Comparison of ENCODE assay signal across 1 cellular context in genomic region chr22:20424937-20425587, GRCh38.
TF ChIP-seq lines count a peak whose summit lies in the region.

No MANE protein-coding gene starts in this region.

TF ChIP-seq in K562, 482 proteins besides CTCF, POLR2A, EP300 and RAD21 (continued from another document and continues in another):
- TF ChIP-seq NR4A1 (CRISPR knock-in tag; IDR thresholded peaks at IDR 0.05) (peak; percentile 22; the same call in 1 of the 2 replicates), NR4A1 (tag; IDR thresholded peaks at IDR 0.05) (no peak), PCBP2 (IDR thresholded peaks at IDR 0.05; ENCODE audit: low read depth, low read length, poor library complexity, severe bottlenecking) (no peak), ZNF41 (CRISPR knock-in tag; conservative IDR thresholded peaks at IDR 0.05) (no peak), CBX3 (IDR thresholded peaks at IDR 0.05; ENCODE audit: borderline replicate concordance in 1 of 2, low read length in 2 of 2) (peak in 1 of 2 experiments; percentile 44; a peak in 1 of 3 replicates), ZBTB5 (IDR thresholded peaks at IDR 0.05) (no peak), MECOM (CRISPR knock-in tag; IDR thresholded peaks at IDR 0.05) (no peak), EHMT2 (IDR thresholded peaks at IDR 0.05) (no peak), TFAM (CRISPR knock-in tag; conservative IDR thresholded peaks at IDR 0.05) (no peak), DLX4 (CRISPR knock-in tag; IDR thresholded peaks at IDR 0.05) (no peak), ZC3H8 (IDR thresholded peaks at IDR 0.05) (no peak), ATF3 (IDR thresholded peaks at IDR 0.05) (peak; percentile 84), ATF3 (CRISPR knock-in tag; conservative IDR thresholded peaks at IDR 0.05) (no peak), ZNF146 (CRISPR knock-in tag; IDR thresholded peaks at IDR 0.05; ENCODE audit: unreplicated experiment) (no peak), RBM22 (IDR thresholded peaks at IDR 0.05; ENCODE audit: low read depth, low read length, poor library complexity, severe bottlenecking) (no peak), ZNF584 (CRISPR knock-in tag; IDR thresholded peaks at IDR 0.05; ENCODE audit: low read depth) (no peak), KLF6 (CRISPR knock-in tag; IDR thresholded peaks at IDR 0.05; ENCODE audit: borderline replicate concordance) (no peak), SMC3 (conservative IDR thresholded peaks at IDR 0.05; ENCODE audit: insufficient read depth, low read depth, low read length) (no peak), ZNF217 (CRISPR knock-in tag; IDR thresholded peaks at IDR 0.05) (no peak), USF1 (CRISPR knock-in tag; IDR thresholded peaks at IDR 0.05) (peak; percentile 10; the same call in 1 of the 2 replicates), POLR2AphosphoS5 (IDR thresholded peaks at IDR 0.05; ENCODE audit: control insufficient read depth, insufficient read depth, low read depth, low read length) (no peak), ZNF282 (CRISPR knock-in tag; IDR thresholded peaks at IDR 0.05) (peak; percentile 94; the same call in 1 of the 2 replicates), NR2C1 (IDR thresholded peaks at IDR 0.05) (no peak), NR2C1 (tag; IDR thresholded peaks at IDR 0.05) (no peak), TCFL5 (CRISPR knock-in tag; conservative IDR thresholded peaks at IDR 0.05) (no peak), MEIS2 (IDR thresholded peaks at IDR 0.05; ENCODE audit: partially characterized antibody) (no peak), PREB (CRISPR knock-in tag; IDR thresholded peaks at IDR 0.05) (no peak), HMG20A (CRISPR knock-in tag; conservative IDR thresholded peaks at IDR 0.05) (no peak), MBD2 (IDR thresholded peaks at IDR 0.05; ENCODE audit: borderline replicate concordance, low read depth) (peak; percentile 57; the same call in 1 of the 2 replicates), NR2F6 (CRISPR knock-in tag; IDR thresholded peaks at IDR 0.05) (no peak), SAFB (IDR thresholded peaks at IDR 0.05; ENCODE audit: borderline replicate concordance, low read depth, low read length) (no peak), KLF1 (tag; IDR thresholded peaks at IDR 0.05) (no peak), MAZ (CRISPR knock-in tag; conservative IDR thresholded peaks at IDR 0.05 in 1 of 2, IDR thresholded peaks at IDR 0.05 in 1 of 2) (no peak), SREBF1 (IDR thresholded peaks at IDR 0.05; ENCODE audit: borderline replicate concordance, low read depth, low read length) (no peak), NFYB (IDR thresholded peaks at IDR 0.05; ENCODE audit: extremely low read depth, insufficient read length) (peak; percentile 60), BRF1 (IDR thresholded peaks at IDR 0.05; ENCODE audit: borderline replicate concordance, extremely low read depth, insufficient read length) (no peak), TEAD1 (CRISPR knock-in tag; IDR thresholded peaks at IDR 0.05) (no peak), ZNF740 (CRISPR knock-in tag; IDR thresholded peaks at IDR 0.05) (no peak), ZNF740 (tag; IDR thresholded peaks at IDR 0.05) (no peak), MYBL2 (IDR thresholded peaks at IDR 0.05; ENCODE audit: low read depth) (no peak), MYBL2 (CRISPR knock-in tag; IDR thresholded peaks at IDR 0.05; ENCODE audit: borderline replicate concordance) (0 out of 2 replicates have a peak, but pooled peaks have one; percentile 78), CBFA2T3 (IDR thresholded peaks at IDR 0.05) (no peak), BCOR (IDR thresholded peaks at IDR 0.05) (no peak), CC2D1A (IDR thresholded peaks at IDR 0.05) (peak; percentile 30; the same call in 1 of the 2 replicates), CREB5 (CRISPR knock-in tag; IDR thresholded peaks at IDR 0.05) (no peak), CHD2 (IDR thresholded peaks at IDR 0.05; ENCODE audit: low read depth, low read length) (peak; percentile 35; the same call in 1 of the 2 replicates), HDAC8 (tag; IDR thresholded peaks at IDR 0.05) (no peak; the same call in 1 of the 2 replicates), CHCHD3 (CRISPR knock-in tag; IDR thresholded peaks at IDR 0.05) (no peak), CBX8 (IDR thresholded peaks at IDR 0.05; ENCODE audit: borderline replicate concordance, extremely low read depth, low read depth, low read length, poor library complexity, severe bottlenecking) (no peak), ZNF639 (CRISPR knock-in tag; conservative IDR thresholded peaks at IDR 0.05 in 1 of 2, IDR thresholded peaks at IDR 0.05 in 1 of 2) (0 out of 4 replicates have a peak, but pooled peaks of 1 of the 2 experiments have one; percentile 67), ZEB2 (IDR thresholded peaks at IDR 0.05) (no peak), HBP1 (CRISPR knock-in tag; IDR thresholded peaks at IDR 0.05) (no peak), RBFOX2 (IDR thresholded peaks at IDR 0.05; ENCODE audit: low read depth, low read length) (no peak), PRDM10 (IDR thresholded peaks at IDR 0.05; ENCODE audit: partially characterized antibody) (peak; percentile 71), FOXA1 (IDR thresholded peaks at IDR 0.05; ENCODE audit: borderline replicate concordance) (no peak), CBFA2T2 (conservative IDR thresholded peaks at IDR 0.05) (no peak), ELF2 (CRISPR knock-in tag; IDR thresholded peaks at IDR 0.05) (no peak), PHF8 (IDR thresholded peaks at IDR 0.05; ENCODE audit: borderline replicate concordance, low read length) (no peak), GTF2E2 (tag; IDR thresholded peaks at IDR 0.05) (no peak), KAT8 (IDR thresholded peaks at IDR 0.05; ENCODE audit: low read depth) (no peak), ZNF354B (CRISPR knock-in tag; IDR thresholded peaks at IDR 0.05) (no peak)
